Comparison of ENCODE assay signal across 21 cellular contexts in genomic region chr5:129858126-129858675, GRCh38.
DNase-seq lines count a peak whose midpoint lies in the region; ATAC-seq lines count a peak whose summit lies in the region.
"Had no signal": no experiment of that assay in that cellular context is flagged by ENCODE, and none has a peak within 500 bp of the region (broad histone marks: within the 10 kb centered on the region; RNA-seq: fewer than 3 reads in every experiment).

No MANE protein-coding gene starts in this region.

- no peak for DNase-seq in stimulated activated CD4-positive, alpha-beta T cell treated with anti-CD3 and anti-CD28 coated beads, Interleukin-1b, Interleukin-23, amount 100 ng/mL, for 48 hours
- no peak for DNase-seq in iPS-NIHi7 (ENCODE audit: extremely low spot score)
- no peak for DNase-seq in EL
- DNase-seq in DMS53 treated with DMSO at 0.1 percent for 48 hours (lab: John Stamatoyannopoulos, UW; ENCODE audit: unreplicated experiment): no peak
- DNase-seq: Caco-2; CD8-positive, alpha-beta T cell; DMS 273 treated with DMSO at 0.1 percent for 48 hours; DMS79 treated with DMSO at 0.1 percent for 48 hours; MM.1S; NCI-H2029; NCI-H446 treated with DMSO at 0.1 percent for 48 hours; NCI-H526; NK-92 treated with Interleukin-12 subunit alpha and Interleukin-12 subunit beta, amount 100 ng/mL, for 24 hours; Right ventricle myocardium superior; RPMI8226; T-cell had no signal

- ATAC-seq in GM18508 (IDR thresholded peaks at IDR 0.05; ENCODE audit: insufficient read depth, unreplicated experiment) (peak; percentile 41), GM18909 (IDR thresholded peaks at IDR 0.05; ENCODE audit: poor library complexity, unreplicated experiment) (peak; percentile 61), HG02973 (IDR thresholded peaks at IDR 0.05; ENCODE audit: unreplicated experiment) (peak; percentile 50), HG03457 (IDR thresholded peaks at IDR 0.05; ENCODE audit: unreplicated experiment) (peak; percentile 74)
- ATAC-seq: CD8-positive, alpha-beta T cell; HCT116; T-cell had no signal
